ENCODE assay signal across 8 cellular contexts in genomic region chr1:3746389-3746783, GRCh38.
A peak's percentile ranks its signal among the peaks of the same experiment; 100 is the strongest.
DNase-seq lines count a peak whose midpoint lies in the region; ATAC-seq, FAIRE-seq and TF ChIP-seq lines count a peak whose summit lies in the region.

No MANE protein-coding gene starts in this region.

- H2AFZ ChIP-seq in OCI-LY1 (ENCODE audit: low read length) (no peak overlapping the region), neuron (ENCODE audit: low read depth, low read length) (peak overlapping the region; percentile 78)

- H3K36me3 ChIP-seq in OCI-LY1 (ENCODE audit: insufficient read depth, low read length) (peaks cover 16% of the 10 kb centered on the region; the same call in 1 of the 2 replicates), neuron (ENCODE audit: insufficient read depth, low read length) (peaks cover 26% of the 10 kb centered on the region)

- ATAC-seq in HG03139 (IDR thresholded peaks at IDR 0.05; ENCODE audit: unreplicated experiment): no peak

- peak overlapping the region; percentile 91 for H3K4me2 ChIP-seq in OCI-LY1 (ENCODE audit: low read length)

- H3K79me2 ChIP-seq in OCI-LY1 (ENCODE audit: insufficient read depth, low read length): no peaks in the 10 kb centered on the region

- H3K9me3 ChIP-seq in OCI-LY1 (ENCODE audit: low read length): no peaks in the 10 kb centered on the region
- H3K9me3 ChIP-seq in neuron (ENCODE audit: low read length): no peaks in the 10 kb centered on the region

- DNase-seq in COR-L47 (lab: John Stamatoyannopoulos, UW) (peak; percentile 27), epithelial cell of esophagus (ENCODE audit: low read depth) (no peak), NCI-H2107 (lab: John Stamatoyannopoulos, UW) (no peak), HTR-8/SVneo (ENCODE audit: insufficient read length, low spot score) (no peak)
- no peak for DNase-seq in activated CD4-positive, alpha-beta T cell treated with anti-CD3 and anti-CD28 coated beads for 1 hour

- no peaks in the 10 kb centered on the region for H4K20me1 ChIP-seq in OCI-LY1 (ENCODE audit: insufficient read depth, low read length)

- no peaks in the 10 kb centered on the region for H3F3A ChIP-seq in OCI-LY1 (ENCODE audit: insufficient read depth, low read length)

- H3K4me3 ChIP-seq in OCI-LY1 (ENCODE audit: low read depth, low read length, poor library complexity, severe bottlenecking) (peak overlapping the region; percentile 94), epithelial cell of esophagus (ENCODE audit: low read length) (peak overlapping the region; percentile 53), neuron (ENCODE audit: low read length) (peak overlapping the region; percentile 79)

- H3K27ac ChIP-seq in OCI-LY1 (ENCODE audit: low read depth, low read length, poor library complexity, severe bottlenecking): no peak overlapping the region

- H3K4me1 ChIP-seq in OCI-LY1 (ENCODE audit: insufficient read depth, low read length, severe bottlenecking) (peaks cover 31% of the 10 kb centered on the region), neuron (ENCODE audit: insufficient read depth, low read length) (peaks cover 13% of the 10 kb centered on the region)

- peak overlapping the region; percentile 82 for H3K9ac ChIP-seq in OCI-LY1 (ENCODE audit: low read length)

- H3K9me2 ChIP-seq in OCI-LY1 (ENCODE audit: low read depth, low read length): no peaks in the 10 kb centered on the region

- TF ChIP-seq CTCF in OCI-LY1 (IDR thresholded peaks at IDR 0.05; ENCODE audit: low read length) (no peak), epithelial cell of esophagus (IDR thresholded peaks at IDR 0.05; ENCODE audit: insufficient read depth, low read depth, low read length, missing control alignments) (no peak)

- H3K27me3 ChIP-seq in OCI-LY1 (ENCODE audit: insufficient read depth, low read length) (no peaks in the 10 kb centered on the region), neuron (ENCODE audit: insufficient read depth, low read length) (peaks cover 8% of the 10 kb centered on the region)

- no peak for FAIRE-seq in HTR-8/SVneo (lab: Jason Lieb, UNC)
